19 cellular contexts compared by ENCODE assay signal in genomic region chr10:30697806-30698205, GRCh38.
A peak's percentile ranks its signal among the peaks of the same experiment; 100 is the strongest.
DNase-seq lines count a peak whose midpoint lies in the region; ATAC-seq and TF ChIP-seq lines count a peak whose summit lies in the region.
"Had no signal": no experiment of that assay in that cellular context is flagged by ENCODE, and none has a peak within 500 bp of the region (broad histone marks: within the 10 kb centered on the region; RNA-seq: fewer than 3 reads in every experiment).

No MANE protein-coding gene starts in this region.

- H3K4me3 Mint-ChIP-seq in CD8-positive, alpha-beta T cell = peak overlapping the region; percentile 30
- H3K4me3 Mint-ChIP-seq in activated CD8-positive, alpha-beta T cell treated with anti-CD3 and anti-CD28 coated beads for 36 hours = no peak overlapping the region
- peak overlapping the region in 8 of 10 donors; percentile 21 to 76 (median 64) for H3K4me3 Mint-ChIP-seq in naive thymus-derived CD8-positive, alpha-beta T cell
- H3K4me3 Mint-ChIP-seq: IgD-negative memory B cell, memory B cell had no signal

- H3K27me3 Mint-ChIP-seq in CD8-positive, alpha-beta T cell (ENCODE audit: low read depth) = no peaks in the 10 kb centered on the region
- H3K27me3 Mint-ChIP-seq in activated CD8-positive, alpha-beta T cell treated with anti-CD3 and anti-CD28 coated beads for 36 hours = no peaks in the 10 kb centered on the region
- no peaks in the 10 kb centered on the region for H3K27me3 Mint-ChIP-seq in naive thymus-derived CD8-positive, alpha-beta T cell

- TF ChIP-seq CTCF in CD8-positive, alpha-beta T cell (IDR thresholded peaks at IDR 0.05) = no peak
- TF ChIP-seq CTCF in activated CD8-positive, alpha-beta T cell treated with anti-CD3 and anti-CD28 coated beads for 36 hours (IDR thresholded peaks at IDR 0.05) = no peak

- CTCF ChIA-PET in CD8-positive, alpha-beta T cell (lab: Charles Lee) = interaction anchor here (1.0 to 2.3 kb wide), 2 partner anchors 10 to 20 kb away, joined by 6 to 11 read pairs; no protein-coding TSS in a partner anchor
- CTCF ChIA-PET in activated CD8-positive, alpha-beta T cell treated with anti-CD3 and anti-CD28 coated beads for 36 hours (lab: Charles Lee) = interaction anchor here (1.2 to 4.5 kb wide), 4 partner anchors 11 to 27 kb away, joined by 5 to 42 read pairs (median 7); no protein-coding TSS in a partner anchor

- H3K9me3 Mint-ChIP-seq in CD8-positive, alpha-beta T cell = no peaks in the 10 kb centered on the region
- no peaks in the 10 kb centered on the region for H3K9me3 Mint-ChIP-seq in activated CD8-positive, alpha-beta T cell treated with anti-CD3 and anti-CD28 coated beads for 36 hours
- no peaks in the 10 kb centered on the region for H3K9me3 Mint-ChIP-seq in naive thymus-derived CD8-positive, alpha-beta T cell
- H3K9me3 Mint-ChIP-seq: IgD-negative memory B cell, memory B cell had no signal

- no peaks in the 10 kb centered on the region for H3K36me3 Mint-ChIP-seq in CD8-positive, alpha-beta T cell
- H3K36me3 Mint-ChIP-seq in activated CD8-positive, alpha-beta T cell treated with anti-CD3 and anti-CD28 coated beads for 36 hours (ENCODE audit: low read depth) = peaks cover 19% of the 10 kb centered on the region
- no peaks in the 10 kb centered on the region for H3K36me3 Mint-ChIP-seq in naive thymus-derived CD8-positive, alpha-beta T cell

- POLR2A ChIA-PET in CD8-positive, alpha-beta T cell (lab: Charles Lee) = no interaction called here
- POLR2A ChIA-PET in activated CD8-positive, alpha-beta T cell treated with anti-CD3 and anti-CD28 coated beads for 36 hours (lab: Charles Lee) = no interaction called here
- POLR2A ChIA-PET in naive thymus-derived CD8-positive, alpha-beta T cell (lab: Charles Lee) = interaction anchor here (1.4 kb wide), 1 partner anchor 11 kb away, joined by 3 read pairs; no protein-coding TSS in a partner anchor

- H3K27me3 ChIP-seq in CD8-positive, alpha-beta T cell (ENCODE audit: insufficient read depth, low read length) = no peaks in the 10 kb centered on the region
- H3K27me3 ChIP-seq: BLaER1, SJSA1, suprapubic skin had no signal

- peaks cover 66% of the 10 kb centered on the region for H3K4me1 Mint-ChIP-seq in CD8-positive, alpha-beta T cell (ENCODE audit: low read depth)
- H3K4me1 Mint-ChIP-seq in activated CD8-positive, alpha-beta T cell treated with anti-CD3 and anti-CD28 coated beads for 36 hours (ENCODE audit: low read depth) = peaks cover 70% of the 10 kb centered on the region
- H3K4me1 Mint-ChIP-seq in naive thymus-derived CD8-positive, alpha-beta T cell = peaks cover 29 to 70% (median 66%) of the 10 kb centered on the region in 4 donors

- ATAC-seq in CD8-positive, alpha-beta T cell = no peak
- no peak for ATAC-seq in activated CD8-positive, alpha-beta T cell treated with anti-CD3 and anti-CD28 coated beads for 36 hours
- ATAC-seq in naive thymus-derived CD8-positive, alpha-beta T cell = no peak
- ATAC-seq: left colon had no signal

- intact Hi-C loops in CD8-positive, alpha-beta T cell (cut with DNase I, micrococcal nuclease) = no loop called here
- intact Hi-C loops in activated CD8-positive, alpha-beta T cell treated with anti-CD3 and anti-CD28 coated beads for 36 hours (cut with micrococcal nuclease) = no loop called here

- H3K27ac ChIP-seq in CD8-positive, alpha-beta T cell (ENCODE audit: low read depth, low read length) = no peak overlapping the region
- H3K27ac ChIP-seq: BLaER1, heart right ventricle, SJSA1, suprapubic skin had no signal

- H3K4me3 ChIP-seq in CD8-positive, alpha-beta T cell (ENCODE audit: low read depth, low read length) = no peak overlapping the region
- H3K4me3 ChIP-seq: BLaER1, heart right ventricle, SJSA1, suprapubic skin had no signal

- H3K27ac Mint-ChIP-seq in CD8-positive, alpha-beta T cell = peak overlapping the region; percentile 78
- H3K27ac Mint-ChIP-seq in activated CD8-positive, alpha-beta T cell treated with anti-CD3 and anti-CD28 coated beads for 36 hours = peak overlapping the region; percentile 68
- peak overlapping the region; percentile 53 to 89 (median 72) for H3K27ac Mint-ChIP-seq in naive thymus-derived CD8-positive, alpha-beta T cell
- H3K27ac Mint-ChIP-seq: IgD-negative memory B cell, memory B cell had no signal

- H3K9me3 ChIP-seq in CD8-positive, alpha-beta T cell (ENCODE audit: low read length) = no peaks in the 10 kb centered on the region
- H3K9me3 ChIP-seq: BLaER1, heart right ventricle, SJSA1, suprapubic skin had no signal

- peaks cover 58% of the 10 kb centered on the region for H3K4me1 ChIP-seq in CD8-positive, alpha-beta T cell (ENCODE audit: insufficient read depth, low read length)
- H3K4me1 ChIP-seq: suprapubic skin had no signal

- no peaks in the 10 kb centered on the region for H3K36me3 ChIP-seq in CD8-positive, alpha-beta T cell (ENCODE audit: insufficient read depth, low read length)
- H3K36me3 ChIP-seq: BLaER1, heart right ventricle, SJSA1, suprapubic skin had no signal

- peak; percentile 57 for DNase-seq in activated CD8-positive, alpha-beta memory T cell treated with anti-CD3 and anti-CD28 coated beads for 24 hours
- DNase-seq in activated CD8-positive, alpha-beta memory T cell treated with anti-CD3 and anti-CD28 coated beads, Interleukin-2, amount 50 U/mL, for 4 hours = no peak
- DNase-seq in CD8-positive, alpha-beta T cell = no peak
- DNase-seq in activated CD8-positive, alpha-beta T cell treated with anti-CD3 and anti-CD28 coated beads for 36 hours = peak; percentile 68
- DNase-seq in naive thymus-derived CD8-positive, alpha-beta T cell = no peak
- no peak for DNase-seq in HuH-7 (ENCODE audit: low spot score)
- no peak for DNase-seq in UCSD-AML1 (lab: John Stamatoyannopoulos, UW; ENCODE audit: unreplicated experiment)
- no peak for DNase-seq in NCI-H82 (lab: John Stamatoyannopoulos, UW)
- DNase-seq: foreskin fibroblast, H7, heart right ventricle, left colon, NCI-H2081 treated with DMSO at 0.1 percent for 48 hours, NCI-H510A had no signal

Comparison
In these comparisons a context has a peak if more than half of its experiments do, and no peak if none do; other contexts are left out.
1. DNase-seq: peak in activated CD8-positive, alpha-beta memory T cell treated with anti-CD3 and anti-CD28 coated beads for 24 hours (single experiment) and activated CD8-positive, alpha-beta T cell treated with anti-CD3 and anti-CD28 coated beads for 36 hours (single experiment); none in activated CD8-positive, alpha-beta memory T cell treated with anti-CD3 and anti-CD28 coated beads, Interleukin-2, amount 50 U/mL, for 4 hours (single experiment), CD8-positive, alpha-beta T cell (0 of 7), naive thymus-derived CD8-positive, alpha-beta T cell (0 of 10), HuH-7 (single experiment), UCSD-AML1 (single experiment) and NCI-H82 (single experiment).
2. Peak in every context shown above with its lines, with median percentiles within 50 percentile points of each other: H3K27ac Mint-ChIP-seq.